1 cellular context compared by ENCODE assay signal in the genomic region with DNA sequence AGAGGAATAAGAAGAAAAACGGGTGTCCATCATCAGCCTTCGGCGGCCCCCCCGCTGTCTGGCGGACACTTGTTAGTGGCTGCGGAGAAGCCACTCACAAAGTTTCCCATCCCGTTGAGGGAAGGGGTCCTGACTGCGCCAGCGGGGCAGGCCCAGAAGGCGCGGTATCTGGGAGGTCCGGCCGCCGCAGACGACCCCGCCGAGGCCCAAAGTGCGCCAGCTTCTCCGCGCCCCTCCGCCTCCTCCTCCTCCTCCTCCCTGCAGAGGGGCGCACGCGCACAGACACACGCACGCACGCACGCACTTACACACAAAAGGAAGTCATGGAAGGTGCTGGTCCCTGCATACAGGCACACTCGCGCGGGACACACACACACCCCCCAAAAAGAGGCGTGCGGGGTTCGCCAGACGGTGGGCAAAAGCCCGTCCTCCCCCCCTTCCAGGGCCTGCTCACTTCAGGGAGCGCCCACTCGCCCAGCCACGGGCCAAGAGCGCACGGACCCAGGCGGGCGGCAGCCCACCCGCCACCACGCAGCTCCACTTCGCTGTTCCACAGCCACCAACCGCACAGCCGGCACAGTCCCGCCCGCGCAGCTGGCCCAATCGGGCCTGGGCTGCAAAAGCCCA.
A peak's percentile ranks its signal among the peaks of the same experiment; 100 is the strongest.
TF ChIP-seq lines count a peak whose summit lies in the region.

No MANE protein-coding gene starts in this region.

TF ChIP-seq in GM12878, 131 proteins besides CTCF, POLR2A, EP300 and RAD21 (continues in another document):
- TF ChIP-seq, protein P1, sequence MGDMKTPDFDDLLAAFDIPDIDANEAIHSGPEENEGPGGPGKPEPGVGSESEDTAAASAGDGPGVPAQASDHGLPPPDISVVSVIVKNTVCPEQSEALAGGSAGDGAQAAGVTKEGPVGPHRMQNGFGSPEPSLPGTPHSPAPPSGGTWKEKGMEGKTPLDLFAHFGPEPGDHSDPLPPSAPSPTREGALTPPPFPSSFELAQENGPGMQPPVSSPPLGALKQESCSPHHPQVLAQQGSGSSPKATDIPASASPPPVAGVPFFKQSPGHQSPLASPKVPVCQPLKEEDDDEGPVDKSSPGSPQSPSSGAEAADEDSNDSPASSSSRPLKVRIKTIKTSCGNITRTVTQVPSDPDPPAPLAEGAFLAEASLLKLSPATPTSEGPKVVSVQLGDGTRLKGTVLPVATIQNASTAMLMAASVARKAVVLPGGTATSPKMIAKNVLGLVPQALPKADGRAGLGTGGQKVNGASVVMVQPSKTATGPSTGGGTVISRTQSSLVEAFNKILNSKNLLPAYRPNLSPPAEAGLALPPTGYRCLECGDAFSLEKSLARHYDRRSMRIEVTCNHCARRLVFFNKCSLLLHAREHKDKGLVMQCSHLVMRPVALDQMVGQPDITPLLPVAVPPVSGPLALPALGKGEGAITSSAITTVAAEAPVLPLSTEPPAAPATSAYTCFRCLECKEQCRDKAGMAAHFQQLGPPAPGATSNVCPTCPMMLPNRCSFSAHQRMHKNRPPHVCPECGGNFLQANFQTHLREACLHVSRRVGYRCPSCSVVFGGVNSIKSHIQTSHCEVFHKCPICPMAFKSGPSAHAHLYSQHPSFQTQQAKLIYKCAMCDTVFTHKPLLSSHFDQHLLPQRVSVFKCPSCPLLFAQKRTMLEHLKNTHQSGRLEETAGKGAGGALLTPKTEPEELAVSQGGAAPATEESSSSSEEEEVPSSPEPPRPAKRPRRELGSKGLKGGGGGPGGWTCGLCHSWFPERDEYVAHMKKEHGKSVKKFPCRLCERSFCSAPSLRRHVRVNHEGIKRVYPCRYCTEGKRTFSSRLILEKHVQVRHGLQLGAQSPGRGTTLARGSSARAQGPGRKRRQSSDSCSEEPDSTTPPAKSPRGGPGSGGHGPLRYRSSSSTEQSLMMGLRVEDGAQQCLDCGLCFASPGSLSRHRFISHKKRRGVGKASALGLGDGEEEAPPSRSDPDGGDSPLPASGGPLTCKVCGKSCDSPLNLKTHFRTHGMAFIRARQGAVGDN (IDR thresholded peaks at IDR 0.05): peak; percentile 64
- TF ChIP-seq, protein P2, sequence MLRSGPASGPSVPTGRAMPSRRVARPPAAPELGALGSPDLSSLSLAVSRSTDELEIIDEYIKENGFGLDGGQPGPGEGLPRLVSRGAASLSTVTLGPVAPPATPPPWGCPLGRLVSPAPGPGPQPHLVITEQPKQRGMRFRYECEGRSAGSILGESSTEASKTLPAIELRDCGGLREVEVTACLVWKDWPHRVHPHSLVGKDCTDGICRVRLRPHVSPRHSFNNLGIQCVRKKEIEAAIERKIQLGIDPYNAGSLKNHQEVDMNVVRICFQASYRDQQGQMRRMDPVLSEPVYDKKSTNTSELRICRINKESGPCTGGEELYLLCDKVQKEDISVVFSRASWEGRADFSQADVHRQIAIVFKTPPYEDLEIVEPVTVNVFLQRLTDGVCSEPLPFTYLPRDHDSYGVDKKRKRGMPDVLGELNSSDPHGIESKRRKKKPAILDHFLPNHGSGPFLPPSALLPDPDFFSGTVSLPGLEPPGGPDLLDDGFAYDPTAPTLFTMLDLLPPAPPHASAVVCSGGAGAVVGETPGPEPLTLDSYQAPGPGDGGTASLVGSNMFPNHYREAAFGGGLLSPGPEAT (IDR thresholded peaks at IDR 0.05; ENCODE audit: low read depth): 0 out of 2 replicates have a peak, but pooled peaks have one; percentile 42
- TF ChIP-seq ZNF622 (IDR thresholded peaks at IDR 0.05) (no peak), SIN3A (IDR thresholded peaks at IDR 0.05; ENCODE audit: low read depth, low read length) (no peak), PAX8 (IDR thresholded peaks at IDR 0.05) (no peak), STAT1 (conservative IDR thresholded peaks at IDR 0.05) (no peak), ZZZ3 (IDR thresholded peaks at IDR 0.05; ENCODE audit: control insufficient read depth, insufficient read length, low read depth) (no peak), TCF7 (IDR thresholded peaks at IDR 0.05; ENCODE audit: borderline replicate concordance) (no peak), JUND (IDR thresholded peaks at IDR 0.05; ENCODE audit: low read depth, low read length) (no peak), YY1 (IDR thresholded peaks at IDR 0.05; ENCODE audit: low read depth, low read length) (0 out of 2 replicates have a peak, but pooled peaks have one; percentile 20), NR2F1 (conservative IDR thresholded peaks at IDR 0.05) (no peak), MTA2 (IDR thresholded peaks at IDR 0.05; ENCODE audit: low read depth) (peak; percentile 34; the same call in 1 of the 2 replicates), RB1 (IDR thresholded peaks at IDR 0.05; ENCODE audit: borderline replicate concordance) (peak; percentile 71; the same call in 1 of the 2 replicates), GABPA (IDR thresholded peaks at IDR 0.05; ENCODE audit: low read depth) (no peak), FOS (IDR thresholded peaks at IDR 0.05; ENCODE audit: borderline replicate concordance, extremely low read depth, insufficient read length) (no peak), NRF1 (conservative IDR thresholded peaks at IDR 0.05; ENCODE audit: low read depth, low read length) (peak; percentile 64), BHLHE40 (IDR thresholded peaks at IDR 0.05; ENCODE audit: borderline replicate concordance in 1 of 2, low read depth in 2 of 2, low read length in 1 of 2) (peak; percentile 72 to 80; a peak in 3 of 4 replicates), ZNF207 (IDR thresholded peaks at IDR 0.05; ENCODE audit: borderline replicate concordance) (no peak), NBN (IDR thresholded peaks at IDR 0.05) (peak; percentile 77), TCF12 (IDR thresholded peaks at IDR 0.05; ENCODE audit: low read depth, low read length) (no peak), MYB (IDR thresholded peaks at IDR 0.05; ENCODE audit: borderline replicate concordance, low read depth, low read length) (no peak), NFYA (IDR thresholded peaks at IDR 0.05; ENCODE audit: borderline replicate concordance, low read depth, low read length) (no peak), ZNF217 (IDR thresholded peaks at IDR 0.05) (peak; percentile 56; the same call in 1 of the 2 replicates), JUNB (IDR thresholded peaks at IDR 0.05) (no peak)
- TF ChIP-seq, protein P3, sequence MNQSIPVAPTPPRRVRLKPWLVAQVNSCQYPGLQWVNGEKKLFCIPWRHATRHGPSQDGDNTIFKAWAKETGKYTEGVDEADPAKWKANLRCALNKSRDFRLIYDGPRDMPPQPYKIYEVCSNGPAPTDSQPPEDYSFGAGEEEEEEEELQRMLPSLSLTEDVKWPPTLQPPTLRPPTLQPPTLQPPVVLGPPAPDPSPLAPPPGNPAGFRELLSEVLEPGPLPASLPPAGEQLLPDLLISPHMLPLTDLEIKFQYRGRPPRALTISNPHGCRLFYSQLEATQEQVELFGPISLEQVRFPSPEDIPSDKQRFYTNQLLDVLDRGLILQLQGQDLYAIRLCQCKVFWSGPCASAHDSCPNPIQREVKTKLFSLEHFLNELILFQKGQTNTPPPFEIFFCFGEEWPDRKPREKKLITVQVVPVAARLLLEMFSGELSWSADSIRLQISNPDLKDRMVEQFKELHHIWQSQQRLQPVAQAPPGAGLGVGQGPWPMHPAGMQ (IDR thresholded peaks at IDR 0.05; ENCODE audit: borderline replicate concordance): no peak
- TF ChIP-seq, protein P4, sequence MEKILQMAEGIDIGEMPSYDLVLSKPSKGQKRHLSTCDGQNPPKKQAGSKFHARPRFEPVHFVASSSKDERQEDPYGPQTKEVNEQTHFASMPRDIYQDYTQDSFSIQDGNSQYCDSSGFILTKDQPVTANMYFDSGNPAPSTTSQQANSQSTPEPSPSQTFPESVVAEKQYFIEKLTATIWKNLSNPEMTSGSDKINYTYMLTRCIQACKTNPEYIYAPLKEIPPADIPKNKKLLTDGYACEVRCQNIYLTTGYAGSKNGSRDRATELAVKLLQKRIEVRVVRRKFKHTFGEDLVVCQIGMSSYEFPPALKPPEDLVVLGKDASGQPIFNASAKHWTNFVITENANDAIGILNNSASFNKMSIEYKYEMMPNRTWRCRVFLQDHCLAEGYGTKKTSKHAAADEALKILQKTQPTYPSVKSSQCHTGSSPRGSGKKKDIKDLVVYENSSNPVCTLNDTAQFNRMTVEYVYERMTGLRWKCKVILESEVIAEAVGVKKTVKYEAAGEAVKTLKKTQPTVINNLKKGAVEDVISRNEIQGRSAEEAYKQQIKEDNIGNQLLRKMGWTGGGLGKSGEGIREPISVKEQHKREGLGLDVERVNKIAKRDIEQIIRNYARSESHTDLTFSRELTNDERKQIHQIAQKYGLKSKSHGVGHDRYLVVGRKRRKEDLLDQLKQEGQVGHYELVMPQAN (conservative IDR thresholded peaks at IDR 0.05): peak; percentile 49; the same call in 1 of the 2 replicates
- TF ChIP-seq, protein P5, sequence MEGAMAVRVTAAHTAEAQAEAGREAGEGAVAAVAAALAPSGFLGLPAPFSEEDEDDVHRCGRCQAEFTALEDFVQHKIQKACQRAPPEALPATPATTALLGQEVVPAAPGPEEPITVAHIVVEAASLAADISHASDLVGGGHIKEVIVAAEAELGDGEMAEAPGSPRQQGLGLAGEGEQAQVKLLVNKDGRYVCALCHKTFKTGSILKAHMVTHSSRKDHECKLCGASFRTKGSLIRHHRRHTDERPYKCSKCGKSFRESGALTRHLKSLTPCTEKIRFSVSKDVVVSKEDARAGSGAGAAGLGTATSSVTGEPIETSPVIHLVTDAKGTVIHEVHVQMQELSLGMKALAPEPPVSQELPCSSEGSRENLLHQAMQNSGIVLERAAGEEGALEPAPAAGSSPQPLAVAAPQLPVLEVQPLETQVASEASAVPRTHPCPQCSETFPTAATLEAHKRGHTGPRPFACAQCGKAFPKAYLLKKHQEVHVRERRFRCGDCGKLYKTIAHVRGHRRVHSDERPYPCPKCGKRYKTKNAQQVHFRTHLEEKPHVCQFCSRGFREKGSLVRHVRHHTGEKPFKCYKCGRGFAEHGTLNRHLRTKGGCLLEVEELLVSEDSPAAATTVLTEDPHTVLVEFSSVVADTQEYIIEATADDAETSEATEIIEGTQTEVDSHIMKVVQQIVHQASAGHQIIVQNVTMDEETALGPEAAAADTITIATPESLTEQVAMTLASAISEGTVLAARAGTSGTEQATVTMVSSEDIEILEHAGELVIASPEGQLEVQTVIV (IDR thresholded peaks at IDR 0.05; ENCODE audit: borderline replicate concordance, partially characterized antibody): no peak
- TF ChIP-seq, protein P6, sequence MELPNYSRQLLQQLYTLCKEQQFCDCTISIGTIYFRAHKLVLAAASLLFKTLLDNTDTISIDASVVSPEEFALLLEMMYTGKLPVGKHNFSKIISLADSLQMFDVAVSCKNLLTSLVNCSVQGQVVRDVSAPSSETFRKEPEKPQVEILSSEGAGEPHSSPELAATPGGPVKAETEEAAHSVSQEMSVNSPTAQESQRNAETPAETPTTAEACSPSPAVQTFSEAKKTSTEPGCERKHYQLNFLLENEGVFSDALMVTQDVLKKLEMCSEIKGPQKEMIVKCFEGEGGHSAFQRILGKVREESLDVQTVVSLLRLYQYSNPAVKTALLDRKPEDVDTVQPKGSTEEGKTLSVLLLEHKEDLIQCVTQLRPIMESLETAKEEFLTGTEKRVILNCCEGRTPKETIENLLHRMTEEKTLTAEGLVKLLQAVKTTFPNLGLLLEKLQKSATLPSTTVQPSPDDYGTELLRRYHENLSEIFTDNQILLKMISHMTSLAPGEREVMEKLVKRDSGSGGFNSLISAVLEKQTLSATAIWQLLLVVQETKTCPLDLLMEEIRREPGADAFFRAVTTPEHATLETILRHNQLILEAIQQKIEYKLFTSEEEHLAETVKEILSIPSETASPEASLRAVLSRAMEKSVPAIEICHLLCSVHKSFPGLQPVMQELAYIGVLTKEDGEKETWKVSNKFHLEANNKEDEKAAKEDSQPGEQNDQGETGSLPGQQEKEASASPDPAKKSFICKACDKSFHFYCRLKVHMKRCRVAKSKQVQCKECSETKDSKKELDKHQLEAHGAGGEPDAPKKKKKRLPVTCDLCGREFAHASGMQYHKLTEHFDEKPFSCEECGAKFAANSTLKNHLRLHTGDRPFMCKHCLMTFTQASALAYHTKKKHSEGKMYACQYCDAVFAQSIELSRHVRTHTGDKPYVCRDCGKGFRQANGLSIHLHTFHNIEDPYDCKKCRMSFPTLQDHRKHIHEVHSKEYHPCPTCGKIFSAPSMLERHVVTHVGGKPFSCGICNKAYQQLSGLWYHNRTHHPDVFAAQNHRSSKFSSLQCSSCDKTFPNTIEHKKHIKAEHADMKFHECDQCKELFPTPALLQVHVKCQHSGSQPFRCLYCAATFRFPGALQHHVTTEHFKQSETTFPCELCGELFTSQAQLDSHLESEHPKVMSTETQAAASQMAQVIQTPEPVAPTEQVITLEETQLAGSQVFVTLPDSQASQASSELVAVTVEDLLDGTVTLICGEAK (IDR thresholded peaks at IDR 0.05; ENCODE audit: borderline replicate concordance): no peak
- TF ChIP-seq, protein P7, sequence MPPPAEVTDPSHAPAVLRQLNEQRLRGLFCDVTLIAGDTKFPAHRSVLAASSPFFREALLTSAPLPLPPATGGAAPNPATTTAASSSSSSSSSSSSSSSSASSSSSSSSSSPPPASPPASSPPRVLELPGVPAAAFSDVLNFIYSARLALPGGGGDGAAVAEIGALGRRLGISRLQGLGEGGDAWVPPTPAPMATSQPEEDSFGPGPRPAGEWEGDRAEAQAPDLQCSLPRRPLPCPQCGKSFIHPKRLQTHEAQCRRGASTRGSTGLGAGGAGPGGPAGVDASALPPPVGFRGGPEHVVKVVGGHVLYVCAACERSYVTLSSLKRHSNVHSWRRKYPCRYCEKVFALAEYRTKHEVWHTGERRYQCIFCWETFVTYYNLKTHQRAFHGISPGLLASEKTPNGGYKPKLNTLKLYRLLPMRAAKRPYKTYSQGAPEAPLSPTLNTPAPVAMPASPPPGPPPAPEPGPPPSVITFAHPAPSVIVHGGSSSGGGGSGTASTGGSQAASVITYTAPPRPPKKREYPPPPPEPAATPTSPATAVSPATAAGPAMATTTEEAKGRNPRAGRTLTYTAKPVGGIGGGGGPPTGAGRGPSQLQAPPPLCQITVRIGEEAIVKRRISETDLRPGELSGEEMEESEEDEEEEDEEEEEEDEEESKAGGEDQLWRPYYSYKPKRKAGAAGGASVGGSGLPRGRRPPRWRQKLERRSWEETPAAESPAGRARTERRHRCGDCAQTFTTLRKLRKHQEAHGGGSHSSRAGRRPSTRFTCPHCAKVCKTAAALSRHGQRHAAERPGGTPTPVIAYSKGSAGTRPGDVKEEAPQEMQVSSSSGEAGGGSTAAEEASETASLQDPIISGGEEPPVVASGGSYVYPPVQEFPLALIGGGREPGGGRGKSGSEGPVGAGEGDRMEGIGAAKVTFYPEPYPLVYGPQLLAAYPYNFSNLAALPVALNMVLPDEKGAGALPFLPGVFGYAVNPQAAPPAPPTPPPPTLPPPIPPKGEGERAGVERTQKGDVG (CRISPR knock-in tag; IDR thresholded peaks at IDR 0.05): no peak
- TF ChIP-seq, protein P8, sequence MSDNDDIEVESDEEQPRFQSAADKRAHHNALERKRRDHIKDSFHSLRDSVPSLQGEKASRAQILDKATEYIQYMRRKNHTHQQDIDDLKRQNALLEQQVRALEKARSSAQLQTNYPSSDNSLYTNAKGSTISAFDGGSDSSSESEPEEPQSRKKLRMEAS (IDR thresholded peaks at IDR 0.05; ENCODE audit: low read depth, low read length): peak; percentile 66; the same call in 1 of the 2 replicates
- TF ChIP-seq, protein P9, sequence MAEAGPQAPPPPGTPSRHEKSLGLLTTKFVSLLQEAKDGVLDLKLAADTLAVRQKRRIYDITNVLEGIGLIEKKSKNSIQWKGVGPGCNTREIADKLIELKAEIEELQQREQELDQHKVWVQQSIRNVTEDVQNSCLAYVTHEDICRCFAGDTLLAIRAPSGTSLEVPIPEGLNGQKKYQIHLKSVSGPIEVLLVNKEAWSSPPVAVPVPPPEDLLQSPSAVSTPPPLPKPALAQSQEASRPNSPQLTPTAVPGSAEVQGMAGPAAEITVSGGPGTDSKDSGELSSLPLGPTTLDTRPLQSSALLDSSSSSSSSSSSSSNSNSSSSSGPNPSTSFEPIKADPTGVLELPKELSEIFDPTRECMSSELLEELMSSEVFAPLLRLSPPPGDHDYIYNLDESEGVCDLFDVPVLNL (IDR thresholded peaks at IDR 0.05; ENCODE audit: low read depth, low read length): no peak
